Comparison of ENCODE assay signal across 9 cellular contexts in the genomic region with DNA sequence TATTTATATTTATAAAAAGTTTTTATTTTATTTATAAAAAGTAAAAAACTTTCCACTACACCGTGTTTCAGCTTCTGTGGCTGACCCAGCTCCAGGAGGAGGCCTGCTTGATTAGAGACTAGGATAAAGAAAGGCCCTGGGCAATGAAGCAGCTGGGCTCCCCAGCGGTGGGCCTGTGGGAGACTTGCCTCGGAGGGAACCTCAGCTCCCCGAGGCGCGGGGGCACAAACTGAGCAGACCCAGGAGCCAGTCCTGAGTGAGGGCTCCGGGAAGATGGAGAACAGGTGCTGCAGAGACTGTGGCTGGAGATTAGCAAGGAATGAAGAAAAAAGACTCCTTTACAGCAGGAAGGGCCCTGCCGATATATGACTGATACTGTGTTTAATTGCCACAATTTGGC.
"Had no signal": no experiment of that assay in that cellular context is flagged by ENCODE, and none has a peak within 500 bp of the region (broad histone marks: within the 10 kb centered on the region; RNA-seq: fewer than 3 reads in every experiment).

No MANE protein-coding gene starts in this region.

- H3K36me3 ChIP-seq: HAP-1 had no signal

- H3K27ac ChIP-seq: GM23248 had no signal

- H3K4me3 ChIP-seq: GM23248, GM23338, HAP-1 had no signal

- ATAC-seq: GM23338, HCT116 had no signal

- H3K4me1 ChIP-seq: HAP-1 had no signal

- DNase-seq: GM23248, GOT3, H7, H9, HCEC 1CT, HFFc6 had no signal

- H3K9me3 ChIP-seq: HAP-1 had no signal
